Comparison of ENCODE assay signal across 8 cellular contexts in genomic region chr5:22852807-22853670, GRCh38. TPM values are rescaled to one million over a fixed set of nuclear protein-coding genes. Genes with fewer than 3 reads are reported as not detected.
A peak's percentile ranks its signal among the peaks of the same experiment; 100 is the strongest.
DNase-seq lines count a peak whose midpoint lies in the region; ATAC-seq and TF ChIP-seq lines count a peak whose summit lies in the region.

Gene CDH12, minus strand, starts transcription at chr5:22853344.

- H3K27me3 Mint-ChIP-seq in endodermal cell (ENCODE audit: insufficient read depth) = peaks cover 84% of the 10 kb centered on the region

- H3K9me3 Mint-ChIP-seq in endodermal cell = no peaks in the 10 kb centered on the region

- no peaks in the 10 kb centered on the region for H4K20me1 ChIP-seq in OCI-LY1 (ENCODE audit: insufficient read depth, low read length)

- H3K9ac ChIP-seq in OCI-LY1 (ENCODE audit: low read length) (peak within 1 kb of the TSS; percentile 39; the same call in 1 of the 2 replicates), endodermal cell (ENCODE audit: extremely low read depth, low read length, poor library complexity, severe bottlenecking) (no peak within 1 kb of the TSS), parathyroid adenoma (no peak within 1 kb of the TSS)

- H3K36me3 Mint-ChIP-seq in endodermal cell (ENCODE audit: low read depth) = no peaks in the 10 kb centered on the region

- no peaks in the 10 kb centered on the region for H3K9me2 ChIP-seq in OCI-LY1 (ENCODE audit: low read depth, low read length)

- peak within 1 kb of the TSS; percentile 93 for H2AFZ ChIP-seq in OCI-LY1 (ENCODE audit: low read length)
- no peak within 1 kb of the TSS for H2AFZ ChIP-seq in parathyroid adenoma

- peak; percentile 39 for ATAC-seq in HG02885 (IDR thresholded peaks at IDR 0.05; ENCODE audit: poor library complexity, unreplicated experiment)
- ATAC-seq in HG02763 (IDR thresholded peaks at IDR 0.05; ENCODE audit: unreplicated experiment) = no peak
- no peak for ATAC-seq in HG03469 (IDR thresholded peaks at IDR 0.05; ENCODE audit: unreplicated experiment)

- H3K9me3 ChIP-seq in OCI-LY1 (ENCODE audit: low read length) (no peaks in the 10 kb centered on the region), endodermal cell (ENCODE audit: control insufficient read depth, low read length) (no peaks in the 10 kb centered on the region), parathyroid adenoma (ENCODE audit: control insufficient read depth, low read length) (no peaks in the 10 kb centered on the region), tibial artery (no peaks in the 10 kb centered on the region)

- intact Hi-C loops in tibial artery (cut with DNase I; ENCODE audit: low total_unique reads) = no loop called here

- DNase-seq in GDM1 (lab: John Stamatoyannopoulos, UW) (peak; percentile 28), endodermal cell (peak; percentile 91), tibial artery (no peak)

- H3K4me1 Mint-ChIP-seq in endodermal cell = peaks cover 6% of the 10 kb centered on the region

- H3K4me3 Mint-ChIP-seq in endodermal cell = peak within 1 kb of the TSS; percentile 65

- H3K4me1 ChIP-seq in OCI-LY1 (ENCODE audit: insufficient read depth, low read length, severe bottlenecking) (peaks cover 17% of the 10 kb centered on the region), endodermal cell (ENCODE audit: control insufficient read depth, insufficient read depth, low read length) (no peaks in the 10 kb centered on the region), parathyroid adenoma (no peaks in the 10 kb centered on the region), tibial artery (peaks cover 0 to 9% (median 4%) of the 10 kb centered on the region in 4 donors)

- peak within 1 kb of the TSS; percentile 81 for H3K4me2 ChIP-seq in OCI-LY1 (ENCODE audit: low read length)
- H3K4me2 ChIP-seq in parathyroid adenoma (ENCODE audit: low read length) = peak within 1 kb of the TSS; percentile 66

- WGBS in endodermal cell (ENCODE audit: insufficient coverage in 1 of 2, insufficient read length in 1 of 2), 2 experiments = 2 to 3% methylated on average over 14 to 30 of the region's 31 CpGs

- H3K27me3 ChIP-seq in OCI-LY1 (ENCODE audit: insufficient read depth, low read length) (no peaks in the 10 kb centered on the region), endodermal cell (ENCODE audit: control insufficient read depth, insufficient read depth, low read length, poor library complexity, severe bottlenecking) (peaks cover 71% of the 10 kb centered on the region), parathyroid adenoma (ENCODE audit: control insufficient read depth, insufficient read depth, low read length) (no peaks in the 10 kb centered on the region), tibial artery (no peaks in the 10 kb centered on the region)

- no peaks in the 10 kb centered on the region for H3K79me2 ChIP-seq in OCI-LY1 (ENCODE audit: insufficient read depth, low read length)
- no peaks in the 10 kb centered on the region for H3K79me2 ChIP-seq in parathyroid adenoma

- H3K27ac ChIP-seq in OCI-LY1 (ENCODE audit: low read depth, low read length, poor library complexity, severe bottlenecking) (no peak within 1 kb of the TSS), endodermal cell (ENCODE audit: low read depth, low read length) (no peak within 1 kb of the TSS), parathyroid adenoma (no peak within 1 kb of the TSS), tibial artery (no peak within 1 kb of the TSS)

- no peaks in the 10 kb centered on the region for H3F3A ChIP-seq in OCI-LY1 (ENCODE audit: insufficient read depth, low read length)

- H3K27ac Mint-ChIP-seq in endodermal cell = no peak within 1 kb of the TSS

- H3K36me3 ChIP-seq in OCI-LY1 (ENCODE audit: insufficient read depth, low read length) = no peaks in the 10 kb centered on the region
- no peaks in the 10 kb centered on the region for H3K36me3 ChIP-seq in endodermal cell (ENCODE audit: control insufficient read depth, insufficient read depth, low read length)
- no peaks in the 10 kb centered on the region for H3K36me3 ChIP-seq in parathyroid adenoma (ENCODE audit: control insufficient read depth, insufficient read depth, low read length)
- no peaks in the 10 kb centered on the region for H3K36me3 ChIP-seq in tibial artery

- TF ChIP-seq CTCF in OCI-LY1 (IDR thresholded peaks at IDR 0.05; ENCODE audit: low read length) (peak; percentile 6; the same call in 1 of the 2 replicates), endodermal cell (conservative IDR thresholded peaks at IDR 0.05) (peak; percentile 27), parathyroid adenoma (IDR thresholded peaks at IDR 0.05) (no peak), tibial artery (IDR thresholded peaks at IDR 0.05) (no peak)

- H3K4me3 ChIP-seq in OCI-LY1 (ENCODE audit: low read depth, low read length, poor library complexity, severe bottlenecking) (peak within 1 kb of the TSS; percentile 63), endodermal cell (ENCODE audit: low read length) (peak within 1 kb of the TSS; percentile 87), parathyroid adenoma (ENCODE audit: low read depth, low read length) (peak within 1 kb of the TSS; percentile 53), tibial artery (peak within 1 kb of the TSS in 1 of 2 donors; percentile 27)

RNA-seq across cellular contexts. Expression of gene CDH12, which starts in this region (rescaled TPM):
- 1 to 10 TPM in 1 of 2 donors, under 1 TPM in 1; 0.90 to 1.9 TPM for total RNA-seq in endodermal cell
- 1.7 TPM for polyA plus RNA-seq in endodermal cell (2013, experiment 1 of 2)
- 1.4 TPM for polyA plus RNA-seq in endodermal cell (2013, experiment 2 of 2)

Comparison
In these comparisons a context has a peak if more than half of its experiments do, and no peak if none do; other contexts are left out.
1. DNase-seq: peak in GDM1 (single experiment) and endodermal cell (single experiment); none in tibial artery (0 of 2).
2. CTCF ChIP-seq: peak in OCI-LY1 (single experiment) and endodermal cell (single experiment); none in parathyroid adenoma (single experiment) and tibial artery (0 of 2).